ENCODE assay signal across 14 cellular contexts in genomic region chr12:111693818-111694217, GRCh38. TPM values are rescaled to one million over a fixed set of nuclear protein-coding genes. Genes with fewer than 3 reads are reported as not detected.
DNase-seq lines count a peak whose midpoint lies in the region; ATAC-seq and TF ChIP-seq lines count a peak whose summit lies in the region.
"Had no signal": no experiment of that assay in that cellular context is flagged by ENCODE, and none has a peak within 500 bp of the region (broad histone marks: within the 10 kb centered on the region; RNA-seq: fewer than 3 reads in every experiment).

No MANE protein-coding gene starts in this region.

- H3K4me1 Mint-ChIP-seq in GM23338: peaks cover 3% of the 10 kb centered on the region; the same call in 1 of the 3 replicates
- peaks cover 4 to 21% of the 10 kb centered on the region in 2 donors for H3K4me1 Mint-ChIP-seq in stimulated activated naive B cell treated with anti-CD40 and anti-IgM and Interleukin-4, amounts not matched to agents 10 μg/mL and 1 μg/mL and 100 μg/mL, for 72 hours

- TF ChIP-seq POLR2A in esophagus squamous epithelium (IDR thresholded peaks at IDR 0.05): no peak

- no peak overlapping the region for H3K27ac Mint-ChIP-seq in GM23338
- H3K27ac Mint-ChIP-seq in stimulated activated naive B cell treated with anti-CD40 and anti-IgM and Interleukin-4, amounts not matched to agents 10 μg/mL and 1 μg/mL and 100 μg/mL, for 72 hours: peak overlapping the region; percentile 27

- WGBS in right cardiac atrium: 90% methylated on average over 5 of the region's 5 CpGs
- WGBS in esophagus squamous epithelium, 2 donors: 90 to 98% methylated on average over 5 of the region's 5 CpGs

- H3F3A ChIP-seq in GM23338 (replicated peaks; ENCODE audit: low read depth): no peaks in the 10 kb centered on the region

- H3K36me3 Mint-ChIP-seq in GM23338 (ENCODE audit: low read depth): peaks cover 31% of the 10 kb centered on the region
- H3K36me3 Mint-ChIP-seq in stimulated activated naive B cell treated with anti-CD40 and anti-IgM and Interleukin-4, amounts not matched to agents 10 μg/mL and 1 μg/mL and 100 μg/mL, for 72 hours: peaks cover 43% of the 10 kb centered on the region in 2 donors

- H3K4me3 ChIP-seq in right cardiac atrium (ENCODE audit: low read length) (no peak overlapping the region), GM23338 (no peak overlapping the region), esophagus squamous epithelium (no peak overlapping the region)
- H3K4me3 ChIP-seq: HAP-1 had no signal

- H3K9me3 ChIP-seq in right cardiac atrium (ENCODE audit: control insufficient read depth, low read length): no peaks in the 10 kb centered on the region
- no peaks in the 10 kb centered on the region for H3K9me3 ChIP-seq in esophagus squamous epithelium
- H3K9me3 ChIP-seq: BE2C, HAP-1 had no signal

- peaks cover 5% of the 10 kb centered on the region for H3K36me3 ChIP-seq in GM23338 (ENCODE audit: insufficient read depth)
- H3K36me3 ChIP-seq in esophagus squamous epithelium: peaks cover 0 to 65% (median 7%) of the 10 kb centered on the region in 3 donors

- H3K27ac ChIP-seq in right cardiac atrium (ENCODE audit: low read length): no peak overlapping the region
- H3K27ac ChIP-seq in GM23338 (ENCODE audit: low read depth): peak overlapping the region; percentile 32; the same call in 1 of the 2 replicates
- no peak overlapping the region for H3K27ac ChIP-seq in esophagus squamous epithelium
- H3K27ac ChIP-seq: C4-2B had no signal

- no peaks in the 10 kb centered on the region for H3K4me1 ChIP-seq in right cardiac atrium (ENCODE audit: control insufficient read depth, insufficient read depth, low read length)
- H3K4me1 ChIP-seq in GM23338 (ENCODE audit: insufficient read depth): no peaks in the 10 kb centered on the region
- no peaks in the 10 kb centered on the region for H3K4me1 ChIP-seq in esophagus squamous epithelium
- H3K4me1 ChIP-seq: BE2C, HAP-1 had no signal

- H3K79me2 ChIP-seq in GM23338 (replicated peaks; ENCODE audit: insufficient read depth): no peaks in the 10 kb centered on the region

- DNase-seq in Right ventricle myocardium superior (no peak), right cardiac atrium (no peak), GM23338 (ENCODE audit: low spot score) (no peak), left ventricle myocardium superior (no peak), esophagus squamous epithelium (lab: John Stamatoyannopoulos, UW) (no peak)
- no peak for DNase-seq in stimulated activated naive B cell treated with anti-CD40 and anti-IgM and Interleukin-4, amounts not matched to agents 10 μg/mL and 1 μg/mL and 100 μg/mL, for 72 hours
- DNase-seq: BE2C; CD4-positive, alpha-beta memory T cell; DMS79; EL had no signal

- H3K27me3 Mint-ChIP-seq in GM23338 (ENCODE audit: insufficient read depth, low read depth, poor library complexity): peaks cover 2% of the 10 kb centered on the region
- H3K27me3 Mint-ChIP-seq in stimulated activated naive B cell treated with anti-CD40 and anti-IgM and Interleukin-4, amounts not matched to agents 10 μg/mL and 1 μg/mL and 100 μg/mL, for 72 hours: no peaks in the 10 kb centered on the region
- H3K27me3 Mint-ChIP-seq: CD4-positive, alpha-beta memory T cell had no signal

- intact Hi-C loops in Right ventricle myocardium superior (cut with DNase I) (no loop called here), right cardiac atrium (cut with DNase I) (no loop called here), left ventricle myocardium superior (cut with micrococcal nuclease) (no loop called here), esophagus squamous epithelium (cut with DNase I) (no loop called here)

- no peaks in the 10 kb centered on the region for H3K9me3 Mint-ChIP-seq in GM23338
- no peaks in the 10 kb centered on the region for H3K9me3 Mint-ChIP-seq in stimulated activated naive B cell treated with anti-CD40 and anti-IgM and Interleukin-4, amounts not matched to agents 10 μg/mL and 1 μg/mL and 100 μg/mL, for 72 hours
- H3K9me3 Mint-ChIP-seq: CD4-positive, alpha-beta memory T cell had no signal

- H3K4me3 Mint-ChIP-seq in GM23338: no peak overlapping the region
- H3K4me3 Mint-ChIP-seq in stimulated activated naive B cell treated with anti-CD40 and anti-IgM and Interleukin-4, amounts not matched to agents 10 μg/mL and 1 μg/mL and 100 μg/mL, for 72 hours: no peak overlapping the region
- H3K4me3 Mint-ChIP-seq: CD4-positive, alpha-beta memory T cell had no signal

- TF ChIP-seq CTCF in GM23338 (conservative IDR thresholded peaks at IDR 0.05; ENCODE audit: low read depth in 2 of 2) (no peak), esophagus squamous epithelium (IDR thresholded peaks at IDR 0.05) (no peak)

- H4K20me1 ChIP-seq in GM23338 (replicated peaks; ENCODE audit: insufficient read depth): no peaks in the 10 kb centered on the region

- H3K27me3 ChIP-seq in right cardiac atrium (ENCODE audit: control insufficient read depth, insufficient read depth): no peaks in the 10 kb centered on the region
- H3K27me3 ChIP-seq in GM23338 (ENCODE audit: insufficient read depth): no peaks in the 10 kb centered on the region
- no peaks in the 10 kb centered on the region for H3K27me3 ChIP-seq in esophagus squamous epithelium
- H3K27me3 ChIP-seq: BE2C had no signal

- no peak overlapping the region for H2AFZ ChIP-seq in GM23338

- H3K9me2 ChIP-seq in GM23338 (ENCODE audit: insufficient read depth): no peaks in the 10 kb centered on the region

- peak; percentile 74 for ATAC-seq in Right ventricle myocardium superior (ENCODE audit: poor library complexity)
- no peak for ATAC-seq in right cardiac atrium
- no peak for ATAC-seq in GM23338
- peak; percentile 80 for ATAC-seq in left ventricle myocardium superior
- peak; percentile 42 to 78 for ATAC-seq in stimulated activated naive B cell treated with anti-CD40 and anti-IgM and Interleukin-4, amounts not matched to agents 10 μg/mL and 1 μg/mL and 100 μg/mL, for 72 hours (replicated peaks)
- ATAC-seq in HG03565 (IDR thresholded peaks at IDR 0.05; ENCODE audit: unreplicated experiment): no peak
- ATAC-seq: HepG2 had no signal

- no peak overlapping the region for H3K4me2 ChIP-seq in GM23338

TF ChIP-seq in GM23338, 12 proteins besides CTCF, POLR2A, EP300 and RAD21 (continues in another document):
- no peak for TF ChIP-seq ZNF331 (CRISPR knock-in tag; IDR thresholded peaks at IDR 0.05; ENCODE audit: low read depth)
- TF ChIP-seq EZH2phosphoT487 (IDR thresholded peaks at IDR 0.05; ENCODE audit: unreplicated experiment): no peak
- TF ChIP-seq ZNF114 (CRISPR knock-in tag; IDR thresholded peaks at IDR 0.05): no peak
- TF ChIP-seq STAT1 (IDR thresholded peaks at IDR 0.05; ENCODE audit: unreplicated experiment): no peak
- no peak for TF ChIP-seq JUNB (IDR thresholded peaks at IDR 0.05; ENCODE audit: unreplicated experiment)
- TF ChIP-seq NANOG (IDR thresholded peaks at IDR 0.05; ENCODE audit: borderline replicate concordance): no peak
- no peak for TF ChIP-seq POLR2AphosphoS5 (IDR thresholded peaks at IDR 0.05; ENCODE audit: low read depth)

RNA-seq across cellular contexts. Expression of gene ACAD10, which starts 8.0 kb away (rescaled TPM):
- total RNA-seq in Right ventricle myocardium superior (29.5 TPM), right cardiac atrium (10 to 100 TPM; 17.4 to 30.0 (median 22.2) TPM), left ventricle myocardium superior (35.8 TPM), esophagus squamous epithelium (10 to 100 TPM; 13.9 to 20.4 (median 16.6) TPM)
- polyA plus RNA-seq in right cardiac atrium (20.0 TPM), GM23338 (2016; fragmentation: Nextera tagmentation; extraction: Ambion mirVana) (15.4 and 16.3 TPM in 2 replicates)
- 23.1 and 24.4 TPM in 2 replicates for total RNA-seq in GM23338 (2014; rRNA removed; shearing (Covaris generic))

RNA-seq across cellular contexts. Expression of gene BRAP, which starts 8.1 kb away (rescaled TPM):
- total RNA-seq in Right ventricle myocardium superior (13.8 TPM), right cardiac atrium (10 to 100 TPM; 12.3 to 14.7 (median 13.0) TPM), left ventricle myocardium superior (16.4 TPM), esophagus squamous epithelium (10 to 100 TPM in 3 of 4 donors, 1 to 10 TPM in 1; 9.2 to 16.8 (median 10.8) TPM)
- polyA plus RNA-seq in right cardiac atrium (5.8 TPM), GM23338 (2016; fragmentation: Nextera tagmentation; extraction: Ambion mirVana) (13.6 and 14.9 TPM in 2 replicates)
- 17.2 and 19.4 TPM in 2 replicates for total RNA-seq in GM23338 (2014; rRNA removed; shearing (Covaris generic))

Comparison
In these comparisons a context has a peak if more than half of its experiments do, and no peak if none do; other contexts are left out.
1. ATAC-seq: peak in Right ventricle myocardium superior (single experiment), left ventricle myocardium superior (single experiment) and stimulated activated naive B cell treated with anti-CD40 and anti-IgM and Interleukin-4, amounts not matched to agents 10 μg/mL and 1 μg/mL and 100 μg/mL, for 72 hours (2 of 2); none in right cardiac atrium (0 of 2), GM23338 (single experiment) and HG03565 (single experiment).